Comparison of ENCODE assay signal across 1 cellular context in genomic region chr3:42635111-42635510, GRCh38.
TF ChIP-seq lines count a peak whose summit lies in the region.

No MANE protein-coding gene starts in this region.

TF ChIP-seq in GM12878, 131 proteins besides CTCF, POLR2A, EP300 and RAD21 (continues in another document):
- TF ChIP-seq ZBED1 (IDR thresholded peaks at IDR 0.05; ENCODE audit: borderline replicate concordance) (no peak), ATF2 (IDR thresholded peaks at IDR 0.05; ENCODE audit: low read length) (peak; percentile 50), ZSCAN29 (IDR thresholded peaks at IDR 0.05) (no peak), YY1 (IDR thresholded peaks at IDR 0.05; ENCODE audit: low read depth, low read length) (no peak), NRF1 (conservative IDR thresholded peaks at IDR 0.05; ENCODE audit: low read depth, low read length) (no peak), YBX1 (IDR thresholded peaks at IDR 0.05) (no peak), HDAC6 (IDR thresholded peaks at IDR 0.05; ENCODE audit: unreplicated experiment) (no peak), BCL11A (IDR thresholded peaks at IDR 0.05; ENCODE audit: low read depth, low read length) (no peak), NR2F1 (conservative IDR thresholded peaks at IDR 0.05) (no peak), LARP7 (IDR thresholded peaks at IDR 0.05) (no peak), IRF4 (IDR thresholded peaks at IDR 0.05; ENCODE audit: low read depth, low read length) (peak; percentile 61; the same call in 1 of the 2 replicates), NFIC (IDR thresholded peaks at IDR 0.05; ENCODE audit: low read depth, low read length) (no peak; the same call in 1 of the 2 replicates), FOXM1 (IDR thresholded peaks at IDR 0.05; ENCODE audit: low read depth, low read length) (0 out of 2 replicates have a peak, but pooled peaks have one; percentile 26), ZNF687 (IDR thresholded peaks at IDR 0.05) (no peak), JUNB (IDR thresholded peaks at IDR 0.05) (peak; percentile 80), ATF7 (IDR thresholded peaks at IDR 0.05; ENCODE audit: low read depth) (no peak), POU2F2 (IDR thresholded peaks at IDR 0.05; ENCODE audit: borderline replicate concordance, low read depth, low read length) (no peak), ELK1 (IDR thresholded peaks at IDR 0.05; ENCODE audit: low read depth, low read length) (no peak), RB1 (IDR thresholded peaks at IDR 0.05; ENCODE audit: borderline replicate concordance) (no peak), BCLAF1 (IDR thresholded peaks at IDR 0.05) (no peak), TCF7 (IDR thresholded peaks at IDR 0.05; ENCODE audit: borderline replicate concordance) (no peak), NR2C1 (IDR thresholded peaks at IDR 0.05) (no peak), MYB (IDR thresholded peaks at IDR 0.05; ENCODE audit: borderline replicate concordance, low read depth, low read length) (no peak), NKRF (conservative IDR thresholded peaks at IDR 0.05) (no peak), ZNF207 (IDR thresholded peaks at IDR 0.05; ENCODE audit: borderline replicate concordance) (no peak), HSF1 (IDR thresholded peaks at IDR 0.05; ENCODE audit: low read depth, low read length) (no peak), ASH2L (IDR thresholded peaks at IDR 0.05; ENCODE audit: borderline replicate concordance, low read depth) (no peak), CREM (IDR thresholded peaks at IDR 0.05; ENCODE audit: low read depth) (peak; percentile 19; the same call in 1 of the 2 replicates), MYC (IDR thresholded peaks at IDR 0.05; ENCODE audit: insufficient read depth, insufficient read length, insufficient replicate concordance, low read length, severe bottlenecking) (no peak), CREB1 (IDR thresholded peaks at IDR 0.05; ENCODE audit: low read depth) (peak; percentile 58; the same call in 1 of the 2 replicates), CEBPZ (IDR thresholded peaks at IDR 0.05; ENCODE audit: low read depth, low read length) (no peak), SKIL (IDR thresholded peaks at IDR 0.05; ENCODE audit: low read depth, poor library complexity, severe bottlenecking) (no peak), BCL3 (IDR thresholded peaks at IDR 0.05; ENCODE audit: borderline replicate concordance, insufficient read depth, low read depth, low read length, poor library complexity, severe bottlenecking) (no peak), SREBF2 (IDR thresholded peaks at IDR 0.05; ENCODE audit: low read length) (no peak), POLR2AphosphoS5 (IDR thresholded peaks at IDR 0.05; ENCODE audit: low read length) (no peak), DPF2 (IDR thresholded peaks at IDR 0.05) (no peak), NBN (IDR thresholded peaks at IDR 0.05) (no peak), ZBTB33 (IDR thresholded peaks at IDR 0.05) (peak; percentile 74; the same call in 1 of the 2 replicates)
